ENCODE assay signal across 8 cellular contexts in the genomic region with DNA sequence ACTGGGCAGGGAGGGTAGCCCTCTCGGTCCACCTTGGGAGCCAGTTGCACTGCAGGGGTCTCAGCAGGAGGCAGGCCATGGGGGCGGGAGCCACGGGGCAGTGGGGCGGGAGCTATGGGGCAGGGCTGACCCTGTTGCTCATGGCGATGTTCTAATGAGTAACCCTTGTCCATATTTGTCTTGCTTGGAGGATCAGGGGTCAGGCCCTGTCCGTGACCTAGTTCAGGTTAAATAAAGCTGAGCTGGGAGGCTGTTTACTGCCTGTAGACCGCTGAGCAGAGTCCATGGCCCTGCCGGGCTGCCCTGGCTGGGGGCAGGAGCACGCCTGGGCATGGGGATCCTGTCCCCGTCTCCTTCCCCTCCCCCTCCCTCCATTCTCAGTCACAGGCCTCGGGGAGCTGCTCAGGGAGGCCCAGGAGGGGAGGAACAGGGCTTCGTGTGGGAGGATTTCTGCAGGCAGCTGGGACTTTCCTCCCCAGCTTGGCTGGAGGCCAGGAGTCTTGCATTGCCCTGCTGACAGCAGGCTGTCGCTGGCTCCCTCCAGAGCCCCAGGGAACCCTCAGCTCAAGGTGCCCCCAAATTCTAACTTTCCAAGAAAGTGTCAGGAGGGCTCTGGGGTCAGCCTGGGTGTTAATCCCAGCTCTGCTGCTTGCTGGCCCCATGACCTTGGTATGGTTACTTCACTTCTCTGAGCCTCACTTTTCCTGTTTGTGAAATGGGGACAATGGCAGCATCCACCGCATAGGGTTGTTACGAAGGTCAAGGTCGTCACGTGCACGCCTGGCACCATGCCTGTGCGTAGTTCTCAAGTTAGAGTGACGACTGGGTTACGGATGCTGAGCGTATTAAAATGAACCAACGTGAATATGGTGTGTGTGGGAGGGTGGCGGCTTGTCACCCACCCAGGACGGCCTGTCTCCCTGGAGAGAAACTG. TPM values are rescaled to one million over a fixed set of nuclear protein-coding genes. Genes with fewer than 3 reads are reported as not detected.
DNase-seq lines count a peak whose midpoint lies in the region; ATAC-seq and TF ChIP-seq lines count a peak whose summit lies in the region.

No MANE protein-coding gene starts in this region.

- CTCF ChIA-PET in Panc1 (lab: Charles Lee): no interaction called here

- H3K27ac ChIP-seq in Panc1 (ENCODE audit: low read length): peak overlapping the region; percentile 48; the same call in 1 of the 2 replicates
- H3K27ac ChIP-seq in effector memory CD4-positive, alpha-beta T cell (ENCODE audit: insufficient read depth, low read length, poor library complexity, severe bottlenecking): peak overlapping the region; percentile 14

- no peak overlapping the region for H3K4me3 ChIP-seq in Panc1 (ENCODE audit: low read depth in 2 of 2, low read length in 2 of 2)
- no peak overlapping the region for H3K4me3 ChIP-seq in effector memory CD4-positive, alpha-beta T cell (ENCODE audit: insufficient read depth, low read depth, low read length, poor library complexity, severe bottlenecking)

- peak; percentile 95 for DNase-seq in GM13976 (ENCODE audit: low spot score)
- no peak for DNase-seq in Panc1 (ENCODE audit: low read depth, low spot score)
- peak in 1 of 3 donors; percentile 31 for DNase-seq in effector memory CD4-positive, alpha-beta T cell
- peak; percentile 60 for DNase-seq in omental fat pad (ENCODE audit: low spot score)
- no peak for DNase-seq in KG1 (lab: John Stamatoyannopoulos, UW)
- DNase-seq in DMS153 treated with DMSO at 0.1 percent for 48 hours (lab: John Stamatoyannopoulos, UW; ENCODE audit: unreplicated experiment): no peak
- no peak for DNase-seq in NCI-H2081 (lab: John Stamatoyannopoulos, UW)

- peak; percentile 74 for ATAC-seq in Panc1
- peak; percentile 63 for ATAC-seq in omental fat pad (ENCODE audit: low FRiP score)
- no peak for ATAC-seq in HG03571 (IDR thresholded peaks at IDR 0.05; ENCODE audit: unreplicated experiment)

- H3K36me3 ChIP-seq in Panc1 (ENCODE audit: control insufficient read depth, insufficient read depth, low read length): no peaks in the 10 kb centered on the region
- H3K36me3 ChIP-seq in effector memory CD4-positive, alpha-beta T cell (ENCODE audit: control insufficient read depth, insufficient read depth, low read length): peaks cover 33% of the 10 kb centered on the region

- BruUV-seq in Panc1 (replicated peaks; lab: Mats Ljungman, UMichigan): no TSS peak

- H3K4me1 ChIP-seq in Panc1 (ENCODE audit: control insufficient read depth, insufficient read depth, low read length): peaks cover 12% of the 10 kb centered on the region
- no peaks in the 10 kb centered on the region for H3K4me1 ChIP-seq in effector memory CD4-positive, alpha-beta T cell (ENCODE audit: control insufficient read depth, insufficient read depth, low read length, poor library complexity, severe bottlenecking)

- H3K9me3 ChIP-seq in Panc1 (ENCODE audit: control insufficient read depth, insufficient read depth, low read depth, low read length): no peaks in the 10 kb centered on the region
- no peaks in the 10 kb centered on the region for H3K9me3 ChIP-seq in effector memory CD4-positive, alpha-beta T cell (ENCODE audit: control insufficient read depth, low read length)

- H3K27me3 ChIP-seq in Panc1 (ENCODE audit: control insufficient read depth, insufficient read depth, low read length): no peaks in the 10 kb centered on the region
- H3K27me3 ChIP-seq in effector memory CD4-positive, alpha-beta T cell (replicated peaks; ENCODE audit: control insufficient read depth, insufficient read depth, low read length, poor library complexity, severe bottlenecking): no peaks in the 10 kb centered on the region

- POLR2A ChIA-PET in Panc1 (lab: Charles Lee): interaction anchor here (0.6 kb wide), 2 partner anchors 11 to 29 kb away, joined by 5 to 16 read pairs; no protein-coding TSS in a partner anchor

- TF ChIP-seq CTCF in GM13976 (IDR thresholded peaks at IDR 0.05; ENCODE audit: borderline replicate concordance, control extremely low read depth, extremely low read depth, insufficient read depth, missing control alignments): no peak
- TF ChIP-seq CTCF in Panc1 (IDR thresholded peaks at IDR 0.05): no peak
- no peak for TF ChIP-seq CTCF in omental fat pad (IDR thresholded peaks at IDR 0.05)

- intact Hi-C loops in Panc1 (cut with micrococcal nuclease; ENCODE audit: unreplicated experiment): no loop called here

- in situ Hi-C loops in GM13976 (cut with MboI; ENCODE audit: low sequenced_read_pairs, unreplicated experiment) (no loop called here), Panc1 (cut with HindIII; ENCODE audit: low pct_unique_long_range_greater_than_20kb, low sequenced_read_pairs) (no loop called here)

RNA-seq across cellular contexts. Expression of a gene that starts 6.1 kb away (rescaled TPM):
- total RNA-seq in Panc1 (2021; ENCODE audit: unreplicated experiment) (0.77 TPM), omental fat pad (10 to 100 TPM in 2 of 4 donors, 1 to 10 TPM in 2; 6.0 to 28.8 (median 9.1) TPM)
- polyA plus RNA-seq in Panc1 (2012; ENCODE audit: insufficient read length): 1.3 TPM

RNA-seq across cellular contexts. Expression of a gene that starts 12.1 kb away (rescaled TPM):
- 29.5 TPM for total RNA-seq in Panc1 (2021; ENCODE audit: unreplicated experiment)
- 36.4 TPM for polyA plus RNA-seq in Panc1 (2012; ENCODE audit: insufficient read length)
- total RNA-seq in omental fat pad: 10 to 100 TPM; 39.2 to 71.1 (median 49.8) TPM

RNA-seq across cellular contexts. Expression of a gene that starts 25.2 kb away (rescaled TPM):
- total RNA-seq in Panc1 (2021; ENCODE audit: unreplicated experiment) (4.6 TPM), omental fat pad (1,000 to 10,000 TPM in 3 of 4 donors, 100 to 1,000 TPM in 1; 868 to 2,171 (median 1,171) TPM)
- polyA plus RNA-seq in Panc1 (2012; ENCODE audit: insufficient read length): 10.1 TPM

RNA-seq across cellular contexts. Expression of a gene that starts 26.4 kb away (rescaled TPM):
- total RNA-seq in Panc1 (2021; ENCODE audit: unreplicated experiment) (7.0 TPM), omental fat pad (10 to 100 TPM in 3 of 4 donors, 1 to 10 TPM in 1; 7.1 to 16.5 (median 11.4) TPM)
- 3.0 TPM for polyA plus RNA-seq in Panc1 (2012; ENCODE audit: insufficient read length)

RNA-seq across cellular contexts. Expression of a gene that starts 51.9 kb away (rescaled TPM):
- total RNA-seq in Panc1 (2021; ENCODE audit: unreplicated experiment) (296 TPM), omental fat pad (100 to 1,000 TPM; 146 to 215 (median 183) TPM)
- 473 TPM for polyA plus RNA-seq in Panc1 (2012; ENCODE audit: insufficient read length)

Comparison
In these comparisons a context has a peak if more than half of its experiments do, and no peak if none do; other contexts are left out.
1. DNase-seq: peak in GM13976 (single experiment) and omental fat pad (single experiment); none in Panc1 (single experiment), KG1 (single experiment), DMS153 treated with DMSO at 0.1 percent for 48 hours (single experiment) and NCI-H2081 (0 of 2).
2. RNA of a gene that starts 25.2 kb away (total RNA-seq): 868 to 2,171 TPM in omental fat pad; 4.6 TPM in Panc1 (single experiment); every median in the first group is over 100 times any median in the second.